1 cellular context compared by ENCODE assay signal in genomic region chr6:26514984-26515383, GRCh38.
TF ChIP-seq lines count a peak whose summit lies in the region.

No MANE protein-coding gene starts in this region.

TF ChIP-seq in HepG2, 621 proteins besides CTCF, POLR2A, EP300 and RAD21 (continued from another document and continues in another):
- TF ChIP-seq ZFP91 (CRISPR knock-in tag; IDR thresholded peaks at IDR 0.05; ENCODE audit: borderline replicate concordance): 0 out of 2 replicates have a peak, but pooled peaks have one; percentile 27
- TF ChIP-seq ZNF660 (CRISPR knock-in tag; IDR thresholded peaks at IDR 0.05; ENCODE audit: borderline replicate concordance, low read depth): no peak
- no peak; the same call in 1 of the 2 replicates for TF ChIP-seq ZMYM3 (CRISPR knock-in tag; IDR thresholded peaks at IDR 0.05)
- no peak for TF ChIP-seq RXRA (CRISPR knock-in tag; IDR thresholded peaks at IDR 0.05)
- TF ChIP-seq ZNF10 (CRISPR knock-in tag; IDR thresholded peaks at IDR 0.05; ENCODE audit: borderline replicate concordance, low read depth): no peak
- no peak for TF ChIP-seq TCF12 (IDR thresholded peaks at IDR 0.05)
- no peak for TF ChIP-seq TCF12 (CRISPR knock-in tag; IDR thresholded peaks at IDR 0.05)
- peak; percentile 61; the same call in 1 of the 2 replicates for TF ChIP-seq ZHX1 (CRISPR knock-in tag; IDR thresholded peaks at IDR 0.05; ENCODE audit: low read depth)
- no peak for TF ChIP-seq ZNF558 (CRISPR knock-in tag; IDR thresholded peaks at IDR 0.05; ENCODE audit: borderline replicate concordance)
- no peak for TF ChIP-seq PRDM4 (CRISPR knock-in tag; IDR thresholded peaks at IDR 0.05; ENCODE audit: borderline replicate concordance)
- TF ChIP-seq KMT2A (CRISPR knock-in tag; IDR thresholded peaks at IDR 0.05): no peak
- TF ChIP-seq MBNL3 (CRISPR knock-in tag; conservative IDR thresholded peaks at IDR 0.05): no peak
- no peak for TF ChIP-seq MEF2D (CRISPR knock-in tag; IDR thresholded peaks at IDR 0.05)
- no peak for TF ChIP-seq FOXO4 (CRISPR knock-in tag; conservative IDR thresholded peaks at IDR 0.05)
- TF ChIP-seq AHDC1 (CRISPR knock-in tag; IDR thresholded peaks at IDR 0.05; ENCODE audit: borderline replicate concordance): peak; percentile 78; the same call in 1 of the 2 replicates
- TF ChIP-seq MAFF (IDR thresholded peaks at IDR 0.05; ENCODE audit: low read depth, low read length): no peak
- TF ChIP-seq ZNF207 (IDR thresholded peaks at IDR 0.05; ENCODE audit: borderline replicate concordance): no peak
- TF ChIP-seq ZFY (CRISPR knock-in tag; IDR thresholded peaks at IDR 0.05): 0 out of 2 replicates have a peak, but pooled peaks have one; percentile 21
- TF ChIP-seq KDM2A (CRISPR knock-in tag; IDR thresholded peaks at IDR 0.05; ENCODE audit: borderline replicate concordance, low read depth): no peak
- no peak for TF ChIP-seq ZBTB42 (CRISPR knock-in tag; IDR thresholded peaks at IDR 0.05)
- TF ChIP-seq TFDP2 (CRISPR knock-in tag; IDR thresholded peaks at IDR 0.05): no peak
- TF ChIP-seq MYNN (CRISPR knock-in tag; IDR thresholded peaks at IDR 0.05; ENCODE audit: low read depth): no peak
- no peak for TF ChIP-seq ZBTB39 (CRISPR knock-in tag; IDR thresholded peaks at IDR 0.05)
- peak; percentile 33; the same call in 1 of the 2 replicates for TF ChIP-seq ZNF710 (CRISPR knock-in tag; IDR thresholded peaks at IDR 0.05; ENCODE audit: borderline replicate concordance)
- no peak for TF ChIP-seq FOXM1 (CRISPR knock-in tag; IDR thresholded peaks at IDR 0.05)
- peak; percentile 58 for TF ChIP-seq NR2F6 (IDR thresholded peaks at IDR 0.05)
- peak; percentile 45 for TF ChIP-seq NR2F6 (CRISPR knock-in tag; IDR thresholded peaks at IDR 0.05)
- TF ChIP-seq ZNF672 (CRISPR knock-in tag; IDR thresholded peaks at IDR 0.05): no peak
- no peak for TF ChIP-seq NRL (CRISPR knock-in tag; IDR thresholded peaks at IDR 0.05; ENCODE audit: borderline replicate concordance)
- TF ChIP-seq SATB2 (CRISPR knock-in tag; IDR thresholded peaks at IDR 0.05): no peak
- TF ChIP-seq YEATS2 (CRISPR knock-in tag; IDR thresholded peaks at IDR 0.05; ENCODE audit: borderline replicate concordance): no peak
- no peak for TF ChIP-seq NPAS2 (CRISPR knock-in tag; IDR thresholded peaks at IDR 0.05; ENCODE audit: borderline replicate concordance)
- no peak for TF ChIP-seq ZNF30 (CRISPR knock-in tag; IDR thresholded peaks at IDR 0.05)
- no peak for TF ChIP-seq SMYD3 (CRISPR knock-in tag; IDR thresholded peaks at IDR 0.05)
- TF ChIP-seq CREM (IDR thresholded peaks at IDR 0.05): peak; percentile 54; the same call in 1 of the 2 replicates
- no peak for TF ChIP-seq CREM (CRISPR knock-in tag; IDR thresholded peaks at IDR 0.05)
- TF ChIP-seq ZNF235 (CRISPR knock-in tag; IDR thresholded peaks at IDR 0.05; ENCODE audit: borderline replicate concordance): no peak
- TF ChIP-seq ZNF224 (CRISPR knock-in tag; IDR thresholded peaks at IDR 0.05): no peak
- peak; percentile 76 for TF ChIP-seq HNF4G (IDR thresholded peaks at IDR 0.05; ENCODE audit: borderline replicate concordance, low read depth, low read length)
- TF ChIP-seq HNF4G (CRISPR knock-in tag; IDR thresholded peaks at IDR 0.05; ENCODE audit: borderline replicate concordance, low read depth): peak; percentile 24; the same call in 1 of the 2 replicates
- no peak; the same call in 1 of the 2 replicates for TF ChIP-seq DPF2 (CRISPR knock-in tag; IDR thresholded peaks at IDR 0.05; ENCODE audit: borderline replicate concordance, low read depth)
- TF ChIP-seq ZNF362 (CRISPR knock-in tag; IDR thresholded peaks at IDR 0.05; ENCODE audit: borderline replicate concordance): no peak
- TF ChIP-seq SMAD1 (CRISPR knock-in tag; IDR thresholded peaks at IDR 0.05; ENCODE audit: borderline replicate concordance, low read depth): no peak
